ENCODE assay signal across 9 cellular contexts in genomic region chr22:37610480-37611148, GRCh38. TPM values are rescaled to one million over a fixed set of nuclear protein-coding genes. Genes with fewer than 3 reads are reported as not detected.
DNase-seq lines count a peak whose midpoint lies in the region; ATAC-seq and TF ChIP-seq lines count a peak whose summit lies in the region.
"Had no signal": no experiment of that assay in that cellular context is flagged by ENCODE, and none has a peak within 500 bp of the region (broad histone marks: within the 10 kb centered on the region; RNA-seq: fewer than 3 reads in every experiment).

No MANE protein-coding gene starts in this region.

- no peaks in the 10 kb centered on the region for H3K27me3 ChIP-seq in HL-60 (ENCODE audit: insufficient read depth, poor library complexity, severe bottlenecking)
- H3K27me3 ChIP-seq: brain microvascular endothelial cell had no signal

- no peak overlapping the region; the same call in 1 of the 2 replicates for H3K4me3 ChIP-seq in HL-60 (replicated peaks; ENCODE audit: insufficient read depth, low read length)

- TF ChIP-seq CTCF in HL-60 (IDR thresholded peaks at IDR 0.05; ENCODE audit: insufficient read depth, low read length) = no peak

- no peaks in the 10 kb centered on the region for H3K36me3 Mint-ChIP-seq in T-helper 17 cell (ENCODE audit: low read depth)

- peak overlapping the region; percentile 98 for H3K4me3 Mint-ChIP-seq in T-helper 17 cell
- H3K4me3 Mint-ChIP-seq in stimulated activated naive CD8-positive, alpha-beta T cell treated with anti-CD3 and anti-CD28 coated beads, Interleukin-15, amount 100 ng/mL, for 72 hours = peak overlapping the region; percentile 88 to 99

- DNase-seq in HL-60 (ENCODE audit: low read depth in 1 of 2, low spot score in 1 of 2) = peak; percentile 60 to 63
- DNase-seq in T-helper 17 cell = no peak
- peak; percentile 2 for DNase-seq in germinal center (ENCODE audit: low spot score)
- DNase-seq in stimulated activated naive CD8-positive, alpha-beta T cell treated with anti-CD3 and anti-CD28 coated beads, Interleukin-15, amount 100 ng/mL, for 72 hours = no peak
- DNase-seq in stimulated activated naive CD4-positive, alpha-beta T cell (lab: John Stamatoyannopoulos, UW) = no peak
- no peak for DNase-seq in AG08395 (ENCODE audit: low spot score)
- no peak for DNase-seq in HuH-7 (ENCODE audit: low spot score)
- DNase-seq: brain microvascular endothelial cell, RPMI8226 had no signal

- no peak for ATAC-seq in T-helper 17 cell
- ATAC-seq in stimulated activated naive CD8-positive, alpha-beta T cell treated with anti-CD3 and anti-CD28 coated beads, Interleukin-15, amount 100 ng/mL, for 72 hours = no peak

- H3K9me3 ChIP-seq in T-helper 17 cell (ENCODE audit: control insufficient read depth, low read length, poor library complexity, severe bottlenecking) = no peaks in the 10 kb centered on the region

- peaks cover 27% of the 10 kb centered on the region for H3K4me1 Mint-ChIP-seq in T-helper 17 cell
- peaks cover 56% of the 10 kb centered on the region for H3K4me1 Mint-ChIP-seq in stimulated activated naive CD8-positive, alpha-beta T cell treated with anti-CD3 and anti-CD28 coated beads, Interleukin-15, amount 100 ng/mL, for 72 hours

- peak overlapping the region; percentile 93 for H3K27ac ChIP-seq in HL-60 (replicated peaks)
- H3K27ac ChIP-seq: brain microvascular endothelial cell had no signal

- H3K27me3 Mint-ChIP-seq in T-helper 17 cell = no peaks in the 10 kb centered on the region
- no peaks in the 10 kb centered on the region for H3K27me3 Mint-ChIP-seq in stimulated activated naive CD8-positive, alpha-beta T cell treated with anti-CD3 and anti-CD28 coated beads, Interleukin-15, amount 100 ng/mL, for 72 hours

- peak overlapping the region; percentile 43 for H3K27ac Mint-ChIP-seq in T-helper 17 cell
- H3K27ac Mint-ChIP-seq in stimulated activated naive CD8-positive, alpha-beta T cell treated with anti-CD3 and anti-CD28 coated beads, Interleukin-15, amount 100 ng/mL, for 72 hours = peak overlapping the region in 1 of 2 donors; percentile 42

- no peaks in the 10 kb centered on the region for H3K9me3 Mint-ChIP-seq in stimulated activated naive CD8-positive, alpha-beta T cell treated with anti-CD3 and anti-CD28 coated beads, Interleukin-15, amount 100 ng/mL, for 72 hours

RNA-seq across cellular contexts. Expression of gene GGA1, which starts 2.0 kb away (rescaled TPM):
- total RNA-seq in T-helper 17 cell = 10 to 100 TPM; 70.5 to 86.8 TPM

RNA-seq across cellular contexts. Expression of gene SH3BP1, which starts 28.9 kb away (rescaled TPM):
- total RNA-seq in T-helper 17 cell = 10 to 100 TPM; 79.7 to 97.5 TPM

RNA-seq across cellular contexts. Expression of gene LGALS2, which starts 30.7 kb away (rescaled TPM):
- 1 to 10 TPM; 1.9 to 6.1 TPM for total RNA-seq in T-helper 17 cell

RNA-seq across cellular contexts. Expression of gene PDXP, which starts 47.9 kb away (rescaled TPM):
- total RNA-seq in T-helper 17 cell = 1 to 10 TPM; 2.6 to 3.0 TPM

RNA-seq across cellular contexts. Expression of gene CDC42EP1, which starts 50.3 kb away (rescaled TPM):
- total RNA-seq in T-helper 17 cell = not detected

Comparison
In these comparisons a context has a peak if more than half of its experiments do, and no peak if none do; other contexts are left out.
1. DNase-seq: peak in HL-60 (2 of 2) and germinal center (single experiment); none in T-helper 17 cell (0 of 3), stimulated activated naive CD8-positive, alpha-beta T cell treated with anti-CD3 and anti-CD28 coated beads, Interleukin-15, amount 100 ng/mL, for 72 hours (0 of 2), stimulated activated naive CD4-positive, alpha-beta T cell (0 of 6), AG08395 (single experiment) and HuH-7 (single experiment).